In the genomic region with DNA sequence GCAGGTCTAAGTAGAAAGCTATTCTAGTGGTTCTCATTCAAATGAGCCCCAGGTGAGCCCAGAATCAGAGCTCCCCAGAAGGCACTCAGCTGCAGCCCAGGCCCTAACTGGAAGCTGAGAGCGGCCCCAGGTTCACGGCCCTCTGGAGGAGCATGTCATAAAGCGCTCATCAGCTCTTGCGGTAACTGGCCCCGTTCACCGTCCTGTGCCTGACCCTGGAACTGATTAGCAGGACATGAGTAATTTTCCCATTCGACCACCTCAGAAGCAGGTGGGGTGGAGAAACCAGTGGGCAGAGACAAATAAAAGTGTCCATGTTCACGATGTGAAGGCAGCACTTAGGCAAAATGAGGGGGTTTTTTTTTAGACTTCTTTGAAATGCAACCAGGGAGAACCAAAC, we compare ENCODE assay signal across 14 cellular contexts.
"Had no signal": no experiment of that assay in that cellular context is flagged by ENCODE, and none has a peak within 500 bp of the region (broad histone marks: within the 10 kb centered on the region; RNA-seq: fewer than 3 reads in every experiment).

No MANE protein-coding gene starts in this region.

- H3K4me3 ChIP-seq: hepatocyte, tibial nerve had no signal

- ATAC-seq: WTC11 had no signal

- DNase-seq: activated CD4-positive, alpha-beta memory T cell treated with anti-CD3 and anti-CD28 coated beads, Interleukin-2, amount 10 ng/mL, durations not matched to agents 7 days and 5 days; activated CD4-positive, alpha-beta T cell treated with anti-CD3 and anti-CD28 coated beads for 4 hours; activated naive CD4-positive, alpha-beta T cell treated with anti-CD3 and anti-CD28 coated beads, Interleukin-2, amount 10 ng/mL, durations not matched to agents 7 days and 5 days; activated T-cell treated with anti-CD3 and anti-CD28 coated beads, Interleukin-2, amount 50 U/mL, for 24 hours; kidney; mesenchymal stem cell; stimulated activated naive B cell treated with anti-CD40 and anti-IgM and Interleukin-4, amounts not matched to agents 10 μg/mL and 1 μg/mL and 100 μg/mL, for 72 hours; T-helper 2 cell had no signal

- H3K27ac ChIP-seq: hepatocyte, tibial nerve had no signal

- H3K4me1 ChIP-seq: tibial nerve had no signal

- H3K79me2 ChIP-seq: hepatocyte had no signal

- H2AFZ ChIP-seq: hepatocyte had no signal

- H3K4me1 Mint-ChIP-seq: stimulated activated naive B cell treated with anti-CD40 and anti-IgM and Interleukin-4, amounts not matched to agents 10 μg/mL and 1 μg/mL and 100 μg/mL, for 72 hours; WTC11 had no signal

- H3K27me3 Mint-ChIP-seq: activated T-cell treated with anti-CD3 and anti-CD28 coated beads, Interleukin-2, amount 50 U/mL, for 24 hours; natural killer cell treated with Interleukin-12 subunit alpha and Interleukin-12 subunit beta and Interleukin-15 and Interleukin-18, amount 100 ng/mL, for 72 hours had no signal

- H3K36me3 ChIP-seq: tibial nerve had no signal

- FAIRE-seq: endometrium, kidney, TTC549 had no signal

- H3K4me3 Mint-ChIP-seq: activated CD4-positive, alpha-beta memory T cell treated with anti-CD3 and anti-CD28 coated beads, Interleukin-2, amount 10 ng/mL, durations not matched to agents 7 days and 5 days; activated naive CD4-positive, alpha-beta T cell treated with anti-CD3 and anti-CD28 coated beads, Interleukin-2, amount 10 ng/mL, durations not matched to agents 7 days and 5 days; activated T-cell treated with anti-CD3 and anti-CD28 coated beads, Interleukin-2, amount 50 U/mL, for 24 hours; natural killer cell treated with Interleukin-12 subunit alpha and Interleukin-12 subunit beta and Interleukin-15 and Interleukin-18, amount 100 ng/mL, for 72 hours; stimulated activated naive B cell treated with anti-CD40 and anti-IgM and Interleukin-4, amounts not matched to agents 10 μg/mL and 1 μg/mL and 100 μg/mL, for 72 hours; WTC11 had no signal

- H3K36me3 Mint-ChIP-seq: activated naive CD4-positive, alpha-beta T cell treated with anti-CD3 and anti-CD28 coated beads, Interleukin-2, amount 10 ng/mL, durations not matched to agents 7 days and 5 days; stimulated activated naive B cell treated with anti-CD40 and anti-IgM and Interleukin-4, amounts not matched to agents 10 μg/mL and 1 μg/mL and 100 μg/mL, for 72 hours had no signal

- H3K4me2 ChIP-seq: hepatocyte had no signal

- H3K9me3 Mint-ChIP-seq: natural killer cell treated with Interleukin-12 subunit alpha and Interleukin-12 subunit beta and Interleukin-15 and Interleukin-18, amount 100 ng/mL, for 72 hours had no signal

- H3K27me3 ChIP-seq: hepatocyte, tibial nerve had no signal

- H3K27ac Mint-ChIP-seq: activated CD4-positive, alpha-beta memory T cell treated with anti-CD3 and anti-CD28 coated beads, Interleukin-2, amount 10 ng/mL, durations not matched to agents 7 days and 5 days; activated naive CD4-positive, alpha-beta T cell treated with anti-CD3 and anti-CD28 coated beads, Interleukin-2, amount 10 ng/mL, durations not matched to agents 7 days and 5 days; activated T-cell treated with anti-CD3 and anti-CD28 coated beads, Interleukin-2, amount 50 U/mL, for 24 hours; natural killer cell treated with Interleukin-12 subunit alpha and Interleukin-12 subunit beta and Interleukin-15 and Interleukin-18, amount 100 ng/mL, for 72 hours; WTC11 had no signal
